ENCODE assay signal across 2 cellular contexts in the genomic region with DNA sequence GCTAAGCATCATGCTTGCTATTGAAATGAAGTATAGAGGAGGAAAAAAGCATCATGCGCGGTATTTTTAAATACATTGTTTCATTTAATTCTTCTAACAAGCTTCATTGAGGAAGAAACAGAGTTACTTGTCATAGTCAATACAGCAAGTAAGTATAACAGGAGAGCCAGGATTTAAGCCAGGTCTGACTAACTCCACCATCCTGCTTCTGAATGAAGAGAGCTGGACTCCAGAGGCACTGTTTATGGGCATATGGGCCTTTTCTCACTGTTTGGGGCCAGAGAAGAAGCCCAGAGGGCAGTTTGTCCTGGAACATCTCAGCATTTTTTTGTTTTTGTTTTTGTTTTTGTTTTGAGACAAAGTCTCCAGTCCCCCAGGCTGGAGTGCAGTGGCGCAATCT.
TF ChIP-seq lines count a peak whose summit lies in the region.

No MANE protein-coding gene starts in this region.

TF ChIP-seq in A549, 52 proteins besides CTCF, POLR2A, EP300 and RAD21 (continued from another document):
- TF ChIP-seq POLR2AphosphoS2 (conservative IDR thresholded peaks at IDR 0.05; ENCODE audit: low read length) (no peak), GATA3 (IDR thresholded peaks at IDR 0.05; ENCODE audit: borderline replicate concordance) (no peak), FOXS1 (CRISPR knock-in tag; IDR thresholded peaks at IDR 0.05) (no peak), RARB (CRISPR knock-in tag; IDR thresholded peaks at IDR 0.05) (no peak), EHF (CRISPR knock-in tag; IDR thresholded peaks at IDR 0.05) (no peak), CHD2 (IDR thresholded peaks at IDR 0.05; ENCODE audit: low read length, partially characterized antibody) (no peak), HOXB13 (CRISPR knock-in tag; IDR thresholded peaks at IDR 0.05; ENCODE audit: low read depth) (no peak), PHF8 (IDR thresholded peaks at IDR 0.05; ENCODE audit: borderline replicate concordance, low read depth) (no peak), ESRRA (IDR thresholded peaks at IDR 0.05; ENCODE audit: borderline replicate concordance, low read length) (no peak), KDM1A (IDR thresholded peaks at IDR 0.05; ENCODE audit: low read depth) (no peak), HDAC2 (IDR thresholded peaks at IDR 0.05) (no peak)
- TF ChIP-seq, protein P1, sequence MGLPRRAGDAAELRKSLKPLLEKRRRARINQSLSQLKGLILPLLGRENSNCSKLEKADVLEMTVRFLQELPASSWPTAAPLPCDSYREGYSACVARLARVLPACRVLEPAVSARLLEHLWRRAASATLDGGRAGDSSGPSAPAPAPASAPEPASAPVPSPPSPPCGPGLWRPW (IDR thresholded peaks at IDR 0.05) = no peak
- TF ChIP-seq, protein P2, sequence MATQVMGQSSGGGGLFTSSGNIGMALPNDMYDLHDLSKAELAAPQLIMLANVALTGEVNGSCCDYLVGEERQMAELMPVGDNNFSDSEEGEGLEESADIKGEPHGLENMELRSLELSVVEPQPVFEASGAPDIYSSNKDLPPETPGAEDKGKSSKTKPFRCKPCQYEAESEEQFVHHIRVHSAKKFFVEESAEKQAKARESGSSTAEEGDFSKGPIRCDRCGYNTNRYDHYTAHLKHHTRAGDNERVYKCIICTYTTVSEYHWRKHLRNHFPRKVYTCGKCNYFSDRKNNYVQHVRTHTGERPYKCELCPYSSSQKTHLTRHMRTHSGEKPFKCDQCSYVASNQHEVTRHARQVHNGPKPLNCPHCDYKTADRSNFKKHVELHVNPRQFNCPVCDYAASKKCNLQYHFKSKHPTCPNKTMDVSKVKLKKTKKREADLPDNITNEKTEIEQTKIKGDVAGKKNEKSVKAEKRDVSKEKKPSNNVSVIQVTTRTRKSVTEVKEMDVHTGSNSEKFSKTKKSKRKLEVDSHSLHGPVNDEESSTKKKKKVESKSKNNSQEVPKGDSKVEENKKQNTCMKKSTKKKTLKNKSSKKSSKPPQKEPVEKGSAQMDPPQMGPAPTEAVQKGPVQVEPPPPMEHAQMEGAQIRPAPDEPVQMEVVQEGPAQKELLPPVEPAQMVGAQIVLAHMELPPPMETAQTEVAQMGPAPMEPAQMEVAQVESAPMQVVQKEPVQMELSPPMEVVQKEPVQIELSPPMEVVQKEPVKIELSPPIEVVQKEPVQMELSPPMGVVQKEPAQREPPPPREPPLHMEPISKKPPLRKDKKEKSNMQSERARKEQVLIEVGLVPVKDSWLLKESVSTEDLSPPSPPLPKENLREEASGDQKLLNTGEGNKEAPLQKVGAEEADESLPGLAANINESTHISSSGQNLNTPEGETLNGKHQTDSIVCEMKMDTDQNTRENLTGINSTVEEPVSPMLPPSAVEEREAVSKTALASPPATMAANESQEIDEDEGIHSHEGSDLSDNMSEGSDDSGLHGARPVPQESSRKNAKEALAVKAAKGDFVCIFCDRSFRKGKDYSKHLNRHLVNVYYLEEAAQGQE (IDR thresholded peaks at IDR 0.05) = no peak
- TF ChIP-seq, protein P3, sequence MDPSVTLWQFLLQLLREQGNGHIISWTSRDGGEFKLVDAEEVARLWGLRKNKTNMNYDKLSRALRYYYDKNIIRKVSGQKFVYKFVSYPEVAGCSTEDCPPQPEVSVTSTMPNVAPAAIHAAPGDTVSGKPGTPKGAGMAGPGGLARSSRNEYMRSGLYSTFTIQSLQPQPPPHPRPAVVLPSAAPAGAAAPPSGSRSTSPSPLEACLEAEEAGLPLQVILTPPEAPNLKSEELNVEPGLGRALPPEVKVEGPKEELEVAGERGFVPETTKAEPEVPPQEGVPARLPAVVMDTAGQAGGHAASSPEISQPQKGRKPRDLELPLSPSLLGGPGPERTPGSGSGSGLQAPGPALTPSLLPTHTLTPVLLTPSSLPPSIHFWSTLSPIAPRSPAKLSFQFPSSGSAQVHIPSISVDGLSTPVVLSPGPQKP (IDR thresholded peaks at IDR 0.05; ENCODE audit: low read depth, low read length) = no peak
- TF ChIP-seq, protein P4, sequence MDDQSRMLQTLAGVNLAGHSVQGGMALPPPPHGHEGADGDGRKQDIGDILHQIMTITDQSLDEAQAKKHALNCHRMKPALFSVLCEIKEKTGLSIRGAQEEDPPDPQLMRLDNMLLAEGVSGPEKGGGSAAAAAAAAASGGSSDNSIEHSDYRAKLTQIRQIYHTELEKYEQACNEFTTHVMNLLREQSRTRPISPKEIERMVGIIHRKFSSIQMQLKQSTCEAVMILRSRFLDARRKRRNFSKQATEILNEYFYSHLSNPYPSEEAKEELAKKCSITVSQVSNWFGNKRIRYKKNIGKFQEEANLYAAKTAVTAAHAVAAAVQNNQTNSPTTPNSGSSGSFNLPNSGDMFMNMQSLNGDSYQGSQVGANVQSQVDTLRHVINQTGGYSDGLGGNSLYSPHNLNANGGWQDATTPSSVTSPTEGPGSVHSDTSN (IDR thresholded peaks at IDR 0.05) = no peak
- TF ChIP-seq, protein P5, sequence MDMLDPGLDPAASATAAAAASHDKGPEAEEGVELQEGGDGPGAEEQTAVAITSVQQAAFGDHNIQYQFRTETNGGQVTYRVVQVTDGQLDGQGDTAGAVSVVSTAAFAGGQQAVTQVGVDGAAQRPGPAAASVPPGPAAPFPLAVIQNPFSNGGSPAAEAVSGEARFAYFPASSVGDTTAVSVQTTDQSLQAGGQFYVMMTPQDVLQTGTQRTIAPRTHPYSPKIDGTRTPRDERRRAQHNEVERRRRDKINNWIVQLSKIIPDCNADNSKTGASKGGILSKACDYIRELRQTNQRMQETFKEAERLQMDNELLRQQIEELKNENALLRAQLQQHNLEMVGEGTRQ (IDR thresholded peaks at IDR 0.05) = no peak

TF ChIP-seq in HEK293T, 16 proteins besides CTCF, POLR2A, EP300 and RAD21 (continued from another document):
- TF ChIP-seq LEF1 (IDR thresholded peaks at IDR 0.05; ENCODE audit: borderline replicate concordance) (no peak), ZNF384 (IDR thresholded peaks at IDR 0.05) (no peak), NFRKB (IDR thresholded peaks at IDR 0.05) (no peak), ARNT (IDR thresholded peaks at IDR 0.05) (no peak), FOXM1 (IDR thresholded peaks at IDR 0.05; ENCODE audit: borderline replicate concordance) (no peak), FOXK2 (IDR thresholded peaks at IDR 0.05) (no peak)
